In genomic region chr10:102432162-102432950, GRCh38 we compare ENCODE assay signal across 1 cellular context.
A peak's percentile ranks its signal among the peaks of the same experiment; 100 is the strongest.
TF ChIP-seq lines count a peak whose summit lies in the region.

A gene with protein sequence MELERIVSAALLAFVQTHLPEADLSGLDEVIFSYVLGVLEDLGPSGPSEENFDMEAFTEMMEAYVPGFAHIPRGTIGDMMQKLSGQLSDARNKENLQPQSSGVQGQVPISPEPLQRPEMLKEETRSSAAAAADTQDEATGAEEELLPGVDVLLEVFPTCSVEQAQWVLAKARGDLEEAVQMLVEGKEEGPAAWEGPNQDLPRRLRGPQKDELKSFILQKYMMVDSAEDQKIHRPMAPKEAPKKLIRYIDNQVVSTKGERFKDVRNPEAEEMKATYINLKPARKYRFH (minus strand): TSS chr10:102432574. CDS start chr10:102425188, 7,386 bp downstream.

TF ChIP-seq in SK-N-SH, 30 proteins besides CTCF, POLR2A, EP300 and RAD21 (continued from another document):
- TF ChIP-seq, protein P1, sequence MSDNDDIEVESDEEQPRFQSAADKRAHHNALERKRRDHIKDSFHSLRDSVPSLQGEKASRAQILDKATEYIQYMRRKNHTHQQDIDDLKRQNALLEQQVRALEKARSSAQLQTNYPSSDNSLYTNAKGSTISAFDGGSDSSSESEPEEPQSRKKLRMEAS (IDR thresholded peaks at IDR 0.05; ENCODE audit: low read depth), result peak; percentile 84
- TF ChIP-seq MEF2A (IDR thresholded peaks at IDR 0.05; ENCODE audit: borderline replicate concordance, low read depth) (no peak), MXI1 (IDR thresholded peaks at IDR 0.05; ENCODE audit: low read depth, low read length) (peak; percentile 82), EZH2phosphoT487 (IDR thresholded peaks at IDR 0.05; ENCODE audit: borderline replicate concordance, low read depth) (no peak), GABPA (IDR thresholded peaks at IDR 0.05; ENCODE audit: low read depth) (peak; percentile 57), RFX5 (IDR thresholded peaks at IDR 0.05; ENCODE audit: low read length) (no peak), YY1 (IDR thresholded peaks at IDR 0.05; ENCODE audit: low read depth) (peak; percentile 99), SIN3A (IDR thresholded peaks at IDR 0.05; ENCODE audit: borderline replicate concordance, low read depth, low read length) (peak; percentile 82; the same call in 1 of the 2 replicates), FOXJ3 (CRISPR knock-in tag; IDR thresholded peaks at IDR 0.05) (0 out of 2 replicates have a peak, but pooled peaks have one; percentile 24), RXRA (IDR thresholded peaks at IDR 0.05; ENCODE audit: borderline replicate concordance, low read depth) (no peak), FOXM1 (IDR thresholded peaks at IDR 0.05; ENCODE audit: low read depth) (no peak), POLR2AphosphoS5 (IDR thresholded peaks at IDR 0.05; ENCODE audit: low read depth, low read length) (peak; percentile 80; the same call in 1 of the 2 replicates), SMC3 (IDR thresholded peaks at IDR 0.05; ENCODE audit: low read depth, low read length) (no peak)
- TF ChIP-seq, protein P2, sequence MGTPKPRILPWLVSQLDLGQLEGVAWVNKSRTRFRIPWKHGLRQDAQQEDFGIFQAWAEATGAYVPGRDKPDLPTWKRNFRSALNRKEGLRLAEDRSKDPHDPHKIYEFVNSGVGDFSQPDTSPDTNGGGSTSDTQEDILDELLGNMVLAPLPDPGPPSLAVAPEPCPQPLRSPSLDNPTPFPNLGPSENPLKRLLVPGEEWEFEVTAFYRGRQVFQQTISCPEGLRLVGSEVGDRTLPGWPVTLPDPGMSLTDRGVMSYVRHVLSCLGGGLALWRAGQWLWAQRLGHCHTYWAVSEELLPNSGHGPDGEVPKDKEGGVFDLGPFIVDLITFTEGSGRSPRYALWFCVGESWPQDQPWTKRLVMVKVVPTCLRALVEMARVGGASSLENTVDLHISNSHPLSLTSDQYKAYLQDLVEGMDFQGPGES (IDR thresholded peaks at IDR 0.05; ENCODE audit: low read depth, low read length), result no peak
- TF ChIP-seq, protein P3, sequence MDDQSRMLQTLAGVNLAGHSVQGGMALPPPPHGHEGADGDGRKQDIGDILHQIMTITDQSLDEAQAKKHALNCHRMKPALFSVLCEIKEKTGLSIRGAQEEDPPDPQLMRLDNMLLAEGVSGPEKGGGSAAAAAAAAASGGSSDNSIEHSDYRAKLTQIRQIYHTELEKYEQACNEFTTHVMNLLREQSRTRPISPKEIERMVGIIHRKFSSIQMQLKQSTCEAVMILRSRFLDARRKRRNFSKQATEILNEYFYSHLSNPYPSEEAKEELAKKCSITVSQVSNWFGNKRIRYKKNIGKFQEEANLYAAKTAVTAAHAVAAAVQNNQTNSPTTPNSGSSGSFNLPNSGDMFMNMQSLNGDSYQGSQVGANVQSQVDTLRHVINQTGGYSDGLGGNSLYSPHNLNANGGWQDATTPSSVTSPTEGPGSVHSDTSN (IDR thresholded peaks at IDR 0.05), result peak; percentile 19; the same call in 1 of the 2 replicates
TF ChIP-seq in SK-N-SH: peak in this region for 15.
